ENCODE assay signal across 15 cellular contexts in genomic region chr2:173571887-173572680, GRCh38.
DNase-seq lines count a peak whose midpoint lies in the region; ATAC-seq and TF ChIP-seq lines count a peak whose summit lies in the region.
"Had no signal": no experiment of that assay in that cellular context is flagged by ENCODE, and none has a peak within 500 bp of the region (broad histone marks: within the 10 kb centered on the region; RNA-seq: fewer than 3 reads in every experiment).

No MANE protein-coding gene starts in this region.

- WGBS in body of pancreas, 2 donors = 25 to 31% methylated on average over 5 of the region's 5 CpGs

- H3K4me3 Mint-ChIP-seq in mesothelial cell of epicardium = peak overlapping the region; percentile 16
- H3K4me3 Mint-ChIP-seq: activated B cell treated with CpG ODN at 0.5 μM for 24 hours; stimulated activated memory B cell treated with anti-CD40 and anti-IgM and Interleukin-4, amounts not matched to agents 10 μg/mL and 1 μg/mL and 100 μg/mL, for 72 hours had no signal

- TF ChIP-seq POLR2A in body of pancreas (IDR thresholded peaks at IDR 0.05) = no peak

- H2AFZ ChIP-seq in ACC112 (ENCODE audit: low read length, unreplicated experiment) = peak overlapping the region; percentile 35

- H3K9me3 Mint-ChIP-seq in mesothelial cell of epicardium = peaks cover 14% of the 10 kb centered on the region
- H3K9me3 Mint-ChIP-seq: activated B cell treated with CpG ODN at 0.5 μM for 24 hours had no signal

- H3K27me3 Mint-ChIP-seq in mesothelial cell of epicardium (ENCODE audit: low read depth) = no peaks in the 10 kb centered on the region

- H3K4me1 ChIP-seq in ACC112 (ENCODE audit: control insufficient read depth, insufficient read depth, low read length, unreplicated experiment) (peaks cover 5% of the 10 kb centered on the region), HUES48 (ENCODE audit: control insufficient read depth, insufficient read depth, low read length) (peaks cover 25% of the 10 kb centered on the region), body of pancreas (peaks cover 21% of the 10 kb centered on the region)

- H3K27ac ChIP-seq in ACC112 (ENCODE audit: low read depth, low read length) (no peak overlapping the region), HUES48 (ENCODE audit: low read depth, low read length) (peak overlapping the region; percentile 19), body of pancreas (peak overlapping the region in 3 of 4 donors; percentile 41 to 67 (median 66))
- H3K27ac ChIP-seq: brain microvascular endothelial cell, RWPE1 had no signal

- intact Hi-C loops in body of pancreas (cut with DNase I) = no loop called here

- ATAC-seq in body of pancreas (peak; percentile 55), GM21723 (IDR thresholded peaks at IDR 0.05; ENCODE audit: unreplicated experiment) (no peak), GM18519 (IDR thresholded peaks at IDR 0.05; ENCODE audit: low FRiP score, unreplicated experiment) (no peak), HG02870 (IDR thresholded peaks at IDR 0.05; ENCODE audit: unreplicated experiment) (no peak)
- ATAC-seq: stimulated activated memory B cell treated with anti-CD40 and anti-IgM and Interleukin-4, amounts not matched to agents 10 μg/mL and 1 μg/mL and 100 μg/mL, for 72 hours had no signal

- no peak overlapping the region for H3K4me3 ChIP-seq in ACC112 (ENCODE audit: low read depth, low read length)
- H3K4me3 ChIP-seq in HUES48 (ENCODE audit: low read depth, low read length) = no peak overlapping the region
- no peak overlapping the region for H3K4me3 ChIP-seq in body of pancreas
- H3K4me3 ChIP-seq: lung had no signal

- no peaks in the 10 kb centered on the region for H3K79me2 ChIP-seq in ACC112 (ENCODE audit: control insufficient read depth, insufficient read depth, low read length, unreplicated experiment)

- TF ChIP-seq CTCF in body of pancreas (IDR thresholded peaks at IDR 0.05) (no peak), mesothelial cell of epicardium (IDR thresholded peaks at IDR 0.05; ENCODE audit: unreplicated experiment) (no peak)

- H3K9me3 ChIP-seq in HUES48 (ENCODE audit: control insufficient read depth, insufficient read depth, low read length) = no peaks in the 10 kb centered on the region
- no peaks in the 10 kb centered on the region for H3K9me3 ChIP-seq in body of pancreas

- no peaks in the 10 kb centered on the region for H3K36me3 Mint-ChIP-seq in mesothelial cell of epicardium
- H3K36me3 Mint-ChIP-seq: stimulated activated memory B cell treated with anti-CD40 and anti-IgM and Interleukin-4, amounts not matched to agents 10 μg/mL and 1 μg/mL and 100 μg/mL, for 72 hours had no signal

- no peaks in the 10 kb centered on the region for H3K36me3 ChIP-seq in ACC112 (ENCODE audit: insufficient read depth, low read length)
- H3K36me3 ChIP-seq in HUES48 (ENCODE audit: control insufficient read depth, insufficient read depth, low read length) = no peaks in the 10 kb centered on the region
- H3K36me3 ChIP-seq in body of pancreas (replicated peaks in 1 of 2; ENCODE audit: insufficient read depth in 1 of 2, low read depth in 2 of 2) = no peaks in the 10 kb centered on the region
- H3K36me3 ChIP-seq: brain microvascular endothelial cell had no signal

- peak in 1 of 4 donors; percentile 12 for DNase-seq in body of pancreas
- no peak for DNase-seq in mesothelial cell of epicardium (ENCODE audit: low spot score in 2 of 2, unreplicated experiment in 2 of 2)
- DNase-seq in NCI-H187 (lab: John Stamatoyannopoulos, UW) = no peak
- DNase-seq: activated B cell treated with CpG ODN at 0.5 μM for 24 hours; activated CD8-positive, alpha-beta memory T cell treated with anti-CD3 and anti-CD28 coated beads, Interleukin-2, amount 50 U/mL, for 4 hours; activated naive CD4-positive, alpha-beta T cell had no signal

- peak overlapping the region; percentile 11 for H3K27ac Mint-ChIP-seq in mesothelial cell of epicardium
- H3K27ac Mint-ChIP-seq: activated B cell treated with CpG ODN at 0.5 μM for 24 hours; stimulated activated memory B cell treated with anti-CD40 and anti-IgM and Interleukin-4, amounts not matched to agents 10 μg/mL and 1 μg/mL and 100 μg/mL, for 72 hours had no signal

- no peak overlapping the region for H3K9ac ChIP-seq in HUES48 (ENCODE audit: low read depth, low read length)

- peaks cover 21% of the 10 kb centered on the region for H3K4me1 Mint-ChIP-seq in mesothelial cell of epicardium

- H3K27me3 ChIP-seq in ACC112 (ENCODE audit: insufficient read depth, low read length) (no peaks in the 10 kb centered on the region), HUES48 (ENCODE audit: control insufficient read depth, insufficient read depth, low read length) (no peaks in the 10 kb centered on the region), body of pancreas (no peaks in the 10 kb centered on the region)
- H3K27me3 ChIP-seq: brain microvascular endothelial cell had no signal
